ENCODE assay signal across 25 cellular contexts in the genomic region with DNA sequence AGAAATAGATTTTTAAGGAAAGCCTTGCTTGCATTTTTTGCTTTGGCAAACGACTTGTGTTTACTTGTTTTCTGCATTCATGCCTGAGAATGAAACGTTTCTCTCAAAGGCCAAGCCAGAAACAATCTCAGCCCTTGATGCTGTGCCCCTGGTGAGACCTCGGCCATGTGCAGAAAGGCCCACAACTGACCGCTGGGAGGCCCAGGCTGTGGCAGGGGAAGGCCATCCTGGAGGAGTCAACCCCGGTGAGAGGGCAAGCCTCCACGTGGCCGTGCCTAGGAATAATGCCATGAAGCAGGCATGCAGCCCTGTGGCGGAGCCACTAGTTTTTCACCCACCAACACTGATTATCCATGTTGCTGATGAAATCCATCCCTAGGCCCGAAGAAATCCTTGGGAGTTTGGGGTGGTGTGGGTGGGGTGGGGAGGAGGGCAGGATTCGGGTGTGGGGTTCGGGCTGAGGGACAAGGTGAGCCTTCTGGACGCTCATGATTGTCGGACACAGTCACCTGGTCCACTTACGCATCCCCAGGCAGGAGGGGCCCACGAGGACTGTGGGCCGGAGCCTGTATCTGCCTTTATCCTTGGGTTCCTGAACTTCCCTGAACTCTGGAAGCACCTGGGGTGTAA.
"Had no signal": no experiment of that assay in that cellular context is flagged by ENCODE, and none has a peak within 500 bp of the region (broad histone marks: within the 10 kb centered on the region; RNA-seq: fewer than 3 reads in every experiment).

No MANE protein-coding gene starts in this region.

- H3K27ac Mint-ChIP-seq: activated CD4-positive, alpha-beta memory T cell treated with anti-CD3 and anti-CD28 coated beads for 36 hours; activated CD4-positive, alpha-beta T cell treated with anti-CD3 and anti-CD28 coated beads for 36 hours; activated CD4-positive, alpha-beta T cell treated with anti-CD3 and anti-CD28 coated beads, Interleukin-2, amount 10 ng/mL, durations not matched to agents 24 days and 14 days; activated naive CD4-positive, alpha-beta T cell treated with anti-CD3 and anti-CD28 coated beads, Interleukin-2, amount 10 ng/mL, durations not matched to agents 7 days and 5 days; activated naive CD4-positive, alpha-beta T cell treated with anti-CD3 and anti-CD28 coated beads, Interleukin-2, amount 50 U/mL, for 72 hours; activated naive CD8-positive, alpha-beta T cell treated with anti-CD3 and anti-CD28 coated beads, Interleukin-2, amount 10 ng/mL, durations not matched to agents 7 days and 5 days; activated T-cell treated with anti-CD3 and anti-CD28 coated beads, Interleukin-2, amount 50 U/mL, for 24 hours; activated T-cell treated with anti-CD3 and anti-CD28 coated beads, Interleukin-2, amount 50 U/mL, for 72 hours; T-helper 17 cell had no signal

- H3K9me3 Mint-ChIP-seq: activated CD4-positive, alpha-beta memory T cell treated with anti-CD3 and anti-CD28 coated beads for 36 hours; activated CD4-positive, alpha-beta T cell treated with anti-CD3 and anti-CD28 coated beads, Interleukin-2, amount 10 ng/mL, durations not matched to agents 24 days and 14 days; activated naive CD4-positive, alpha-beta T cell treated with anti-CD3 and anti-CD28 coated beads, Interleukin-2, amount 10 ng/mL, durations not matched to agents 7 days and 5 days; activated naive CD4-positive, alpha-beta T cell treated with anti-CD3 and anti-CD28 coated beads, Interleukin-2, amount 50 U/mL, for 72 hours; activated naive CD8-positive, alpha-beta T cell treated with anti-CD3 and anti-CD28 coated beads, Interleukin-2, amount 10 ng/mL, durations not matched to agents 7 days and 5 days; activated T-cell treated with anti-CD3 and anti-CD28 coated beads, Interleukin-2, amount 50 U/mL, for 24 hours; activated T-cell treated with anti-CD3 and anti-CD28 coated beads, Interleukin-2, amount 50 U/mL, for 72 hours had no signal

- H3K4me1 Mint-ChIP-seq: activated CD4-positive, alpha-beta T cell treated with anti-CD3 and anti-CD28 coated beads for 36 hours; activated CD4-positive, alpha-beta T cell treated with anti-CD3 and anti-CD28 coated beads, Interleukin-2, amount 10 ng/mL, durations not matched to agents 24 days and 14 days; activated naive CD4-positive, alpha-beta T cell treated with anti-CD3 and anti-CD28 coated beads, Interleukin-2, amount 10 ng/mL, durations not matched to agents 7 days and 5 days; activated naive CD8-positive, alpha-beta T cell treated with anti-CD3 and anti-CD28 coated beads, Interleukin-2, amount 10 ng/mL, durations not matched to agents 7 days and 5 days; T-helper 17 cell had no signal

- H3K4me3 ChIP-seq: colonic mucosa, gastroesophageal sphincter, heart right ventricle had no signal

- H3K27me3 ChIP-seq: colonic mucosa, gastroesophageal sphincter, heart right ventricle had no signal

- H3K36me3 ChIP-seq: colonic mucosa, gastroesophageal sphincter, heart right ventricle had no signal

- DNase-seq: activated CD4-positive, alpha-beta memory T cell treated with anti-CD3 and anti-CD28 coated beads for 36 hours; activated CD4-positive, alpha-beta T cell treated with anti-CD3 and anti-CD28 coated beads for 36 hours; activated CD4-positive, alpha-beta T cell treated with anti-CD3 and anti-CD28 coated beads, Interleukin-2, amount 10 ng/mL, durations not matched to agents 24 days and 14 days; activated CD4-positive, CD25-positive, alpha-beta regulatory T cell; activated CD4-positive, CD25-positive, alpha-beta regulatory T cell treated with anti-CD3 and anti-CD28 coated beads, Interleukin-2, amount 50 U/mL, for 72 hours; activated CD8-positive, alpha-beta memory T cell treated with anti-CD3 and anti-CD28 coated beads, Interleukin-2, amount 50 U/mL, for 48 hours; activated gamma-delta T cell; activated naive CD4-positive, alpha-beta T cell; activated naive CD4-positive, alpha-beta T cell treated with anti-CD3 and anti-CD28 coated beads, Interleukin-2, amount 10 ng/mL, durations not matched to agents 7 days and 5 days; activated naive CD8-positive, alpha-beta T cell treated with anti-CD3 and anti-CD28 coated beads, Interleukin-2, amount 10 ng/mL, durations not matched to agents 7 days and 5 days; activated T-cell treated with anti-CD3 and anti-CD28 coated beads for 4 hours; activated T-cell treated with anti-CD3 and anti-CD28 coated beads, Interleukin-2, amount 50 U/mL, for 24 hours; activated T-cell treated with anti-CD3 and anti-CD28 coated beads, Interleukin-2, amount 50 U/mL, for 72 hours; amniotic stem cell; central memory CD4-positive, alpha-beta T cell; cerebellar nuclear complex; colonic mucosa; effector CD8-positive, alpha-beta T cell; foreskin melanocyte; heart right ventricle; T-helper 1 cell; T-helper 17 cell had no signal

- H3K9me3 ChIP-seq: colonic mucosa, gastroesophageal sphincter, heart right ventricle had no signal

- H3K27me3 Mint-ChIP-seq: activated CD4-positive, alpha-beta T cell treated with anti-CD3 and anti-CD28 coated beads for 36 hours; activated CD4-positive, alpha-beta T cell treated with anti-CD3 and anti-CD28 coated beads, Interleukin-2, amount 10 ng/mL, durations not matched to agents 24 days and 14 days; activated naive CD4-positive, alpha-beta T cell treated with anti-CD3 and anti-CD28 coated beads, Interleukin-2, amount 10 ng/mL, durations not matched to agents 7 days and 5 days; activated naive CD8-positive, alpha-beta T cell treated with anti-CD3 and anti-CD28 coated beads, Interleukin-2, amount 10 ng/mL, durations not matched to agents 7 days and 5 days; activated T-cell treated with anti-CD3 and anti-CD28 coated beads, Interleukin-2, amount 50 U/mL, for 24 hours had no signal

- H3K4me1 ChIP-seq: colonic mucosa had no signal

- H3K4me3 Mint-ChIP-seq: activated CD4-positive, alpha-beta memory T cell treated with anti-CD3 and anti-CD28 coated beads for 36 hours; activated CD4-positive, alpha-beta T cell treated with anti-CD3 and anti-CD28 coated beads for 36 hours; activated CD4-positive, alpha-beta T cell treated with anti-CD3 and anti-CD28 coated beads, Interleukin-2, amount 10 ng/mL, durations not matched to agents 24 days and 14 days; activated naive CD4-positive, alpha-beta T cell treated with anti-CD3 and anti-CD28 coated beads, Interleukin-2, amount 10 ng/mL, durations not matched to agents 7 days and 5 days; activated naive CD8-positive, alpha-beta T cell treated with anti-CD3 and anti-CD28 coated beads, Interleukin-2, amount 10 ng/mL, durations not matched to agents 7 days and 5 days; activated T-cell treated with anti-CD3 and anti-CD28 coated beads, Interleukin-2, amount 50 U/mL, for 24 hours; activated T-cell treated with anti-CD3 and anti-CD28 coated beads, Interleukin-2, amount 50 U/mL, for 72 hours; T-helper 17 cell had no signal

- H3K27ac ChIP-seq: colonic mucosa, epithelial cell of prostate, heart right ventricle had no signal

- H3K36me3 Mint-ChIP-seq: activated CD4-positive, alpha-beta memory T cell treated with anti-CD3 and anti-CD28 coated beads for 36 hours; activated naive CD4-positive, alpha-beta T cell treated with anti-CD3 and anti-CD28 coated beads, Interleukin-2, amount 10 ng/mL, durations not matched to agents 7 days and 5 days; activated naive CD4-positive, alpha-beta T cell treated with anti-CD3 and anti-CD28 coated beads, Interleukin-2, amount 50 U/mL, for 72 hours; activated naive CD8-positive, alpha-beta T cell treated with anti-CD3 and anti-CD28 coated beads, Interleukin-2, amount 10 ng/mL, durations not matched to agents 7 days and 5 days had no signal
